Comparison of ENCODE assay signal across 3 cellular contexts in genomic region chr10:117752103-117752502, GRCh38.
TF ChIP-seq lines count a peak whose summit lies in the region.

No MANE protein-coding gene starts in this region.

TF ChIP-seq in HCT116, 20 proteins besides CTCF, POLR2A, EP300 and RAD21:
- no peak for TF ChIP-seq SIN3A (IDR thresholded peaks at IDR 0.05; ENCODE audit: low read depth)
- no peak for TF ChIP-seq YY1 (IDR thresholded peaks at IDR 0.05; ENCODE audit: extremely low read depth, insufficient replicate concordance, low read depth, low read length)
- no peak for TF ChIP-seq CEBPB (IDR thresholded peaks at IDR 0.05; ENCODE audit: low read depth)
- no peak for TF ChIP-seq CBX3 (IDR thresholded peaks at IDR 0.05; ENCODE audit: low read depth)
- TF ChIP-seq ZNF274 (IDR thresholded peaks at IDR 0.05; ENCODE audit: low read depth, low read length) = no peak

TF ChIP-seq in IMR-90, 13 proteins besides CTCF, POLR2A, EP300 and RAD21:
- no peak for TF ChIP-seq CHD1 (IDR thresholded peaks at IDR 0.05; ENCODE audit: low read depth, low read length)
- TF ChIP-seq ELK1 (IDR thresholded peaks at IDR 0.05; ENCODE audit: borderline replicate concordance, low read depth, low read length) = no peak
- no peak for TF ChIP-seq CEBPB (IDR thresholded peaks at IDR 0.05; ENCODE audit: low read depth, low read length)
- no peak for TF ChIP-seq RFX5 (IDR thresholded peaks at IDR 0.05; ENCODE audit: low read depth, low read length)
- TF ChIP-seq SMC3 (IDR thresholded peaks at IDR 0.05; ENCODE audit: low read depth, low read length) = no peak
TF ChIP-seq in IMR-90: peak in this region for 0.

TF ChIP-seq in GM12878, 131 proteins besides CTCF, POLR2A, EP300 and RAD21:
- TF ChIP-seq NR2C1 (IDR thresholded peaks at IDR 0.05) (no peak), SREBF2 (IDR thresholded peaks at IDR 0.05; ENCODE audit: low read length) (no peak), GATAD2B (conservative IDR thresholded peaks at IDR 0.05; ENCODE audit: low read depth) (no peak), NR2F1 (conservative IDR thresholded peaks at IDR 0.05) (no peak), USF1 (IDR thresholded peaks at IDR 0.05; ENCODE audit: borderline replicate concordance, extremely low read length, insufficient read depth, low read depth, low read length) (no peak), PBX3 (IDR thresholded peaks at IDR 0.05; ENCODE audit: insufficient replicate concordance, low read depth, low read length) (no peak), FOS (IDR thresholded peaks at IDR 0.05; ENCODE audit: borderline replicate concordance, extremely low read depth, insufficient read length) (no peak), RELA (IDR thresholded peaks at IDR 0.05; ENCODE audit: borderline replicate concordance, partially characterized antibody) (no peak), SUZ12 (IDR thresholded peaks at IDR 0.05; ENCODE audit: unreplicated experiment) (no peak), NR2C2 (IDR thresholded peaks at IDR 0.05; ENCODE audit: borderline replicate concordance, control insufficient read depth, insufficient read length, low read depth) (no peak), CUX1 (IDR thresholded peaks at IDR 0.05; ENCODE audit: insufficient replicate concordance, low read depth, low read length) (no peak), ZNF592 (IDR thresholded peaks at IDR 0.05) (no peak), NRF1 (conservative IDR thresholded peaks at IDR 0.05; ENCODE audit: low read depth, low read length) (no peak), CBX3 (IDR thresholded peaks at IDR 0.05; ENCODE audit: borderline replicate concordance, low read depth) (no peak), RCOR1 (conservative IDR thresholded peaks at IDR 0.05; ENCODE audit: low read depth, low read length) (no peak), CEBPZ (IDR thresholded peaks at IDR 0.05; ENCODE audit: low read depth, low read length) (no peak), RBBP5 (conservative IDR thresholded peaks at IDR 0.05) (no peak), ZNF24 (IDR thresholded peaks at IDR 0.05) (no peak)
TF ChIP-seq in GM12878: peak in this region for 0.
